10 cellular contexts compared by ENCODE assay signal in genomic region chr6:75893058-75893775, GRCh38.
A peak's percentile ranks its signal among the peaks of the same experiment; 100 is the strongest.
DNase-seq lines count a peak whose midpoint lies in the region; ATAC-seq and TF ChIP-seq lines count a peak whose summit lies in the region.
"Had no signal": no experiment of that assay in that cellular context is flagged by ENCODE, and none has a peak within 500 bp of the region (broad histone marks: within the 10 kb centered on the region; RNA-seq: fewer than 3 reads in every experiment).

No MANE protein-coding gene starts in this region.

- H3K27me3 Mint-ChIP-seq in neural progenitor cell (ENCODE audit: insufficient read depth, low read depth): no peaks in the 10 kb centered on the region

- ATAC-seq in esophagus mucosa: peak; percentile 53

- H3K27ac Mint-ChIP-seq in neural progenitor cell: no peak overlapping the region
- H3K27ac Mint-ChIP-seq: stimulated activated naive B cell treated with anti-CD40 and anti-IgM and Interleukin-4, amounts not matched to agents 10 μg/mL and 1 μg/mL and 100 μg/mL, for 72 hours had no signal

- no peaks in the 10 kb centered on the region for H3K27me3 ChIP-seq in H7 (ENCODE audit: control insufficient read depth, insufficient read depth, low read length)
- no peaks in the 10 kb centered on the region for H3K27me3 ChIP-seq in neural progenitor cell
- H3K27me3 ChIP-seq: BLaER1 had no signal

- H3K79me2 ChIP-seq in neural progenitor cell (ENCODE audit: low read depth): no peaks in the 10 kb centered on the region

- H3K4me2 ChIP-seq in neural progenitor cell: no peak overlapping the region
- H3K4me2 ChIP-seq: BLaER1 had no signal

- no peaks in the 10 kb centered on the region for H3F3A ChIP-seq in neural progenitor cell (ENCODE audit: low read depth)

- no peak overlapping the region for H3K9ac ChIP-seq in neural progenitor cell
- H3K9ac ChIP-seq: BLaER1 had no signal

- peak; percentile 92 for TF ChIP-seq CTCF in neural progenitor cell (IDR thresholded peaks at IDR 0.05)

- H3K9me3 Mint-ChIP-seq in neural progenitor cell: no peaks in the 10 kb centered on the region
- H3K9me3 Mint-ChIP-seq: stimulated activated naive B cell treated with anti-CD40 and anti-IgM and Interleukin-4, amounts not matched to agents 10 μg/mL and 1 μg/mL and 100 μg/mL, for 72 hours had no signal

- no peaks in the 10 kb centered on the region for H4K20me1 ChIP-seq in neural progenitor cell (ENCODE audit: low read depth)
- H4K20me1 ChIP-seq: BLaER1 had no signal

- H3K4me3 Mint-ChIP-seq in neural progenitor cell: no peak overlapping the region
- H3K4me3 Mint-ChIP-seq: stimulated activated naive B cell treated with anti-CD40 and anti-IgM and Interleukin-4, amounts not matched to agents 10 μg/mL and 1 μg/mL and 100 μg/mL, for 72 hours had no signal

- H3K4me3 ChIP-seq in H7 (ENCODE audit: insufficient read depth, low read depth, low read length) (no peak overlapping the region), neural progenitor cell (no peak overlapping the region)
- H3K4me3 ChIP-seq: BLaER1 had no signal

- no peaks in the 10 kb centered on the region for H3K36me3 Mint-ChIP-seq in neural progenitor cell
- H3K36me3 Mint-ChIP-seq: stimulated activated naive B cell treated with anti-CD40 and anti-IgM and Interleukin-4, amounts not matched to agents 10 μg/mL and 1 μg/mL and 100 μg/mL, for 72 hours had no signal

- H3K9me3 ChIP-seq in neural progenitor cell (ENCODE audit: low read depth): no peaks in the 10 kb centered on the region
- H3K9me3 ChIP-seq: BLaER1 had no signal

- H3K36me3 ChIP-seq in H7 (replicated peaks; ENCODE audit: control insufficient read depth, insufficient read depth, low read length) (no peaks in the 10 kb centered on the region; the same call in 1 of the 2 replicates), neural progenitor cell (no peaks in the 10 kb centered on the region)
- H3K36me3 ChIP-seq: BLaER1 had no signal

- DNase-seq in NCI-H187 treated with DMSO at 0.1 percent for 48 hours (lab: John Stamatoyannopoulos, UW) (peak; percentile 24), NCI-H187 (lab: John Stamatoyannopoulos, UW) (no peak), H7 (peak; percentile 49), M059J (ENCODE audit: low read depth) (peak; percentile 70), RPMI8226 (peak; percentile 68), neural progenitor cell (ENCODE audit: low spot score) (peak; percentile 79), 8988T (no peak)
- DNase-seq: stimulated activated naive B cell treated with anti-CD40 and anti-IgM and Interleukin-4, amounts not matched to agents 10 μg/mL and 1 μg/mL and 100 μg/mL, for 72 hours had no signal

- no peaks in the 10 kb centered on the region for H3K4me1 ChIP-seq in neural progenitor cell
- H3K4me1 ChIP-seq: BLaER1 had no signal

- H3K4me1 Mint-ChIP-seq in neural progenitor cell: no peaks in the 10 kb centered on the region
- H3K4me1 Mint-ChIP-seq: stimulated activated naive B cell treated with anti-CD40 and anti-IgM and Interleukin-4, amounts not matched to agents 10 μg/mL and 1 μg/mL and 100 μg/mL, for 72 hours had no signal

- H2AFZ ChIP-seq in neural progenitor cell (replicated peaks): no peak overlapping the region

- no peak overlapping the region for H3K27ac ChIP-seq in neural progenitor cell
- H3K27ac ChIP-seq: BLaER1 had no signal

Comparison
In these comparisons a context has a peak if more than half of its experiments do, and no peak if none do; other contexts are left out.
1. DNase-seq: peak in NCI-H187 treated with DMSO at 0.1 percent for 48 hours (single experiment), H7 (single experiment), M059J (single experiment), RPMI8226 (single experiment) and neural progenitor cell (single experiment); none in NCI-H187 (0 of 2) and 8988T (single experiment).